In the genomic region with DNA sequence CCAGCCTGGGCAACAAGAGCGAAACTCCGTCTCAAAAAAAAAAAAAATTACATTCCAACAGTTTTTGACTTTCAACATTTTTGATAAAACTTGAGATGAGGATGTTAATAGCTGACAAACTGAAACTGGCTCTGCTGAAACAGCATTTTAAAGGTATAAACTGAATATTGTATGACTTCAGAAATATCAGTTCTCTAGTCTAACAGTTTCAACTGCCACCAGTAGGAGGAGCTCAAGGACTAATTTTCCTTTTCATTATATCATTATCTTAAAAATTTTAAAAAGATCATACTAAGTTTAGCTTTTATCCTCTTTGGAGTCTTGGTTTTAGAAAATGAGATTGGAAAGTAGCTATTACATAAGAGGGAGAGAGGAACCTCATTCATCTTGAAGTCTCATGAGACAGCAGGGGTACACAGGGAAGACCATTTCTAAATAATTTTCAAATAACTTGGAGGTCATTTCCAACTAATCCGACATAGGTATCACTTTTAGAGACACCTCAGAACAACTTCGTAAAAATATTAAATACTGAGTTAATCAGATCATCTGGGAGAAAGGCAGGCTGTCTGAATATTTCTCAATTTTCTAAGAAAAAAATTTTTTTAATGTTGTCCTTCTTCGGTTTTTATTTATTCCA, we compare ENCODE assay signal across 8 cellular contexts. TPM values are rescaled to one million over a fixed set of nuclear protein-coding genes. Genes with fewer than 3 reads are reported as not detected.
DNase-seq lines count a peak whose midpoint lies in the region; ATAC-seq lines count a peak whose summit lies in the region.

No MANE protein-coding gene starts in this region.

- H3K27ac ChIP-seq in SJCRH30 = no peak overlapping the region; the same call in 1 of the 2 replicates

- ATAC-seq in HG02678 (IDR thresholded peaks at IDR 0.05; ENCODE audit: unreplicated experiment) (no peak), HG03108 (IDR thresholded peaks at IDR 0.05; ENCODE audit: unreplicated experiment) (no peak)

- peaks cover 52% of the 10 kb centered on the region for H3K36me3 ChIP-seq in SJCRH30

- no peaks in the 10 kb centered on the region for H3K27me3 ChIP-seq in SJCRH30

- DNase-seq in SIG-M5 treated with dmso at 0.1 percent for 504 hours (lab: John Stamatoyannopoulos, UW; ENCODE audit: unreplicated experiment) (peak; percentile 67), SIG-M5 (lab: John Stamatoyannopoulos, UW) (no peak), HT-29 (ENCODE audit: low spot score) (peak; percentile 80), SJCRH30 (peak; percentile 32 to 85), cerebellum (ENCODE audit: low spot score) (peak; percentile 21), midbrain (lab: John Stamatoyannopoulos, UW) (peak; percentile 47)

- H3K4me3 ChIP-seq in SJCRH30 = no peak overlapping the region

- H3K9me3 ChIP-seq in SJCRH30 (replicated peaks) = no peaks in the 10 kb centered on the region

- H3K4me1 ChIP-seq in SJCRH30 = peaks cover 17% of the 10 kb centered on the region

RNA-seq across cellular contexts. Expression of a gene that starts 37.6 kb away (rescaled TPM):
- total RNA-seq in HT-29 (2014; rRNA removed; shearing (Covaris generic)) = 22.3 and 23.4 TPM in 2 replicates
- total RNA-seq in SJCRH30 (2014; rRNA removed; shearing (Covaris generic)) = 102 and 110 TPM in 2 replicates
- 18.2 TPM for total RNA-seq in cerebellum
